Comparison of ENCODE assay signal across 11 cellular contexts in the genomic region with DNA sequence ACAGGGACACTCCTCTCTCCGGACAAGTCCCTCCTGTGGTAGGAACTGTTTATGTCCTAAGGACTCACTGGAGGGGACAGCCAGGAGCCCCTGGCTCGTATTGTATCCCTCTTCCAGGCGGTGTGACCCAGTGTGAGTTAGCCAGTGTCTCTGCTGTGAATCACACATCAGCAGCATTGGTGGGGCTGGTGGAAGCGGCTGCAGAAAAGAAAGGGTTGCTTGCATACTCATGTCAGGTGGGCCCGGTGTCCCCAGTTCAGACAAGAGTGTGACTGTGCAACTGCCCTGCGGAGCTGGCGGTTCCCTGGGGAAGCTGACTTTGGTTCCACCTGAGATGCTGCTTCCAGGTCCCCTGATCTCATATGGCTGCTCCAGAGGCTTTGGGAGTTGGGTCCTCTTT.
DNase-seq lines count a peak whose midpoint lies in the region; ATAC-seq and TF ChIP-seq lines count a peak whose summit lies in the region.
"Had no signal": no experiment of that assay in that cellular context is flagged by ENCODE, and none has a peak within 500 bp of the region (broad histone marks: within the 10 kb centered on the region; RNA-seq: fewer than 3 reads in every experiment).

No MANE protein-coding gene starts in this region.

- H3K9me3 Mint-ChIP-seq in activated T-cell treated with anti-CD3 and anti-CD28 coated beads, Interleukin-2, amount 50 U/mL, for 24 hours: no peaks in the 10 kb centered on the region
- H3K9me3 Mint-ChIP-seq in natural killer cell treated with Interleukin-12 subunit alpha and Interleukin-12 subunit beta and Interleukin-15 and Interleukin-18, amount 100 ng/mL, for 72 hours: no peaks in the 10 kb centered on the region
- H3K9me3 Mint-ChIP-seq in HFFc6: no peaks in the 10 kb centered on the region

- intact Hi-C loops in tibial artery (cut with DNase I; ENCODE audit: low total_unique reads): no loop called here

- H3K36me3 ChIP-seq in tibial artery: peaks cover 35 to 45% (median 45%) of the 10 kb centered on the region in 3 donors

- no peak for DNase-seq in activated T-cell treated with anti-CD3 and anti-CD28 coated beads, Interleukin-2, amount 50 U/mL, for 24 hours
- DNase-seq in activated T-cell treated with anti-CD3 and anti-CD28 coated beads for 4 hours (no peak), tibial artery (no peak), hippocampal formation (lab: John Stamatoyannopoulos, UW) (no peak), HFFc6 (no peak)
- no peak for DNase-seq in natural killer cell treated with Interleukin-12 subunit alpha and Interleukin-12 subunit beta and Interleukin-15 and Interleukin-18, amount 100 ng/mL, for 72 hours (ENCODE audit: low spot score)
- DNase-seq in activated CD4-positive, alpha-beta T cell treated with anti-CD3 and anti-CD28 coated beads, Interleukin-2, amount 50 U/mL, for 48 hours: no peak
- DNase-seq: cortex of kidney, NCI-H1092 treated with DMSO at 0.1 percent for 48 hours had no signal

- H3K4me3 Mint-ChIP-seq in activated T-cell treated with anti-CD3 and anti-CD28 coated beads, Interleukin-2, amount 50 U/mL, for 24 hours: no peak overlapping the region
- peak overlapping the region; percentile 76 for H3K4me3 Mint-ChIP-seq in natural killer cell treated with Interleukin-12 subunit alpha and Interleukin-12 subunit beta and Interleukin-15 and Interleukin-18, amount 100 ng/mL, for 72 hours
- H3K4me3 Mint-ChIP-seq in HFFc6: no peak overlapping the region

- no peaks in the 10 kb centered on the region for H3K27me3 Mint-ChIP-seq in activated T-cell treated with anti-CD3 and anti-CD28 coated beads, Interleukin-2, amount 50 U/mL, for 24 hours
- H3K27me3 Mint-ChIP-seq in natural killer cell treated with Interleukin-12 subunit alpha and Interleukin-12 subunit beta and Interleukin-15 and Interleukin-18, amount 100 ng/mL, for 72 hours: no peaks in the 10 kb centered on the region
- H3K27me3 Mint-ChIP-seq in HFFc6 (ENCODE audit: insufficient read depth): peaks cover 32% of the 10 kb centered on the region

- no peaks in the 10 kb centered on the region for H3K27me3 ChIP-seq in tibial artery

- no peak overlapping the region for H3K4me3 ChIP-seq in tibial artery
- H3K4me3 ChIP-seq: A549 had no signal

- TF ChIP-seq CTCF in tibial artery (IDR thresholded peaks at IDR 0.05): no peak
- no peak for TF ChIP-seq CTCF in HFFc6 (IDR thresholded peaks at IDR 0.05)

- ATAC-seq in natural killer cell treated with Interleukin-12 subunit alpha and Interleukin-12 subunit beta and Interleukin-15 and Interleukin-18, amount 100 ng/mL, for 72 hours: no peak
- ATAC-seq: A549 had no signal

- H3K27ac ChIP-seq in cingulate gyrus (ENCODE audit: low read depth, low read length) (peak overlapping the region; percentile 100), tibial artery (peak overlapping the region; percentile 94 to 95)

- H3K27ac Mint-ChIP-seq in activated T-cell treated with anti-CD3 and anti-CD28 coated beads, Interleukin-2, amount 50 U/mL, for 24 hours: peak overlapping the region; percentile 47
- H3K27ac Mint-ChIP-seq in natural killer cell treated with Interleukin-12 subunit alpha and Interleukin-12 subunit beta and Interleukin-15 and Interleukin-18, amount 100 ng/mL, for 72 hours: peak overlapping the region; percentile 63 to 95
- no peak overlapping the region for H3K27ac Mint-ChIP-seq in HFFc6

- no peaks in the 10 kb centered on the region for H3K36me3 Mint-ChIP-seq in activated T-cell treated with anti-CD3 and anti-CD28 coated beads, Interleukin-2, amount 50 U/mL, for 24 hours (ENCODE audit: low read depth)
- no peaks in the 10 kb centered on the region for H3K36me3 Mint-ChIP-seq in natural killer cell treated with Interleukin-12 subunit alpha and Interleukin-12 subunit beta and Interleukin-15 and Interleukin-18, amount 100 ng/mL, for 72 hours
- no peaks in the 10 kb centered on the region for H3K36me3 Mint-ChIP-seq in HFFc6 (ENCODE audit: low read depth)

- H3K4me1 ChIP-seq in tibial artery: peaks cover 20 to 97% (median 94%) of the 10 kb centered on the region in 4 donors

- H3K4me1 Mint-ChIP-seq in activated T-cell treated with anti-CD3 and anti-CD28 coated beads, Interleukin-2, amount 50 U/mL, for 24 hours (ENCODE audit: low read depth): peaks cover 68% of the 10 kb centered on the region
- peaks cover 59 to 71% of the 10 kb centered on the region in 2 donors for H3K4me1 Mint-ChIP-seq in natural killer cell treated with Interleukin-12 subunit alpha and Interleukin-12 subunit beta and Interleukin-15 and Interleukin-18, amount 100 ng/mL, for 72 hours (ENCODE audit: low read depth in 2 of 2)
- peaks cover 36% of the 10 kb centered on the region for H3K4me1 Mint-ChIP-seq in HFFc6 (ENCODE audit: low read depth)

- no peaks in the 10 kb centered on the region for H3K9me3 ChIP-seq in tibial artery
- H3K9me3 ChIP-seq: A549 had no signal
